ENCODE assay signal across 11 cellular contexts in genomic region chr16:27698266-27698665, GRCh38.
DNase-seq lines count a peak whose midpoint lies in the region; ATAC-seq, FAIRE-seq and TF ChIP-seq lines count a peak whose summit lies in the region.
"Had no signal": no experiment of that assay in that cellular context is flagged by ENCODE, and none has a peak within 500 bp of the region (broad histone marks: within the 10 kb centered on the region; RNA-seq: fewer than 3 reads in every experiment).

No MANE protein-coding gene starts in this region.

- no peaks in the 10 kb centered on the region for H3K9me2 ChIP-seq in MM.1S (replicated peaks; ENCODE audit: insufficient read depth, low read length)

- H3K9ac ChIP-seq in MM.1S (ENCODE audit: low read length) (no peak overlapping the region), endodermal cell (ENCODE audit: extremely low read depth, low read length, poor library complexity, severe bottlenecking) (no peak overlapping the region)
- H3K9ac ChIP-seq: BLaER1 treated with 17β-estradiol and CSF1 and Interleukin-3, amounts not matched to agents 10 nM and 100 nM had no signal

- H3K9me3 Mint-ChIP-seq in endodermal cell = peaks cover 3% of the 10 kb centered on the region

- H4K20me1 ChIP-seq in MM.1S (ENCODE audit: insufficient read depth, low read length) = no peaks in the 10 kb centered on the region
- H4K20me1 ChIP-seq: BLaER1 treated with 17β-estradiol and CSF1 and Interleukin-3, amounts not matched to agents 10 nM and 100 nM had no signal

- no peaks in the 10 kb centered on the region for H3K79me2 ChIP-seq in MM.1S (ENCODE audit: low read length)

- H3K4me1 ChIP-seq in MM.1S (ENCODE audit: low read length) (no peaks in the 10 kb centered on the region; the same call in 1 of the 2 replicates), endodermal cell (ENCODE audit: control insufficient read depth, insufficient read depth, low read length) (no peaks in the 10 kb centered on the region), small intestine (ENCODE audit: control insufficient read depth in 2 of 2, insufficient read depth in 1 of 2, low read depth in 1 of 2, low read length in 1 of 2) (no peaks in the 10 kb centered on the region), gastrocnemius medialis (no peaks in the 10 kb centered on the region)

- no peak for TF ChIP-seq POLR2A in gastrocnemius medialis (IDR thresholded peaks at IDR 0.05)

- H3K4me1 Mint-ChIP-seq in endodermal cell = no peaks in the 10 kb centered on the region

- WGBS in endodermal cell (ENCODE audit: insufficient coverage in 1 of 2, insufficient read length in 1 of 2), 2 experiments = 35 to 47% methylated on average over 6 to 14 of the region's 14 CpGs
- WGBS in small intestine, 3 donors = 74 to 89% (median 78%) methylated on average over 14 of the region's 14 CpGs

- H2AFZ ChIP-seq in MM.1S (ENCODE audit: low read length) = no peak overlapping the region

- H3K36me3 ChIP-seq in MM.1S (replicated peaks; ENCODE audit: insufficient read depth, low read length) (no peaks in the 10 kb centered on the region), endodermal cell (ENCODE audit: control insufficient read depth, insufficient read depth, low read length) (peaks cover 13% of the 10 kb centered on the region), small intestine (ENCODE audit: control insufficient read depth in 2 of 2, insufficient read depth in 2 of 2, low read length in 2 of 2) (no peaks in the 10 kb centered on the region), gastrocnemius medialis (peaks cover 0 to 4% of the 10 kb centered on the region in 2 donors)

- H3K36me3 Mint-ChIP-seq in endodermal cell (ENCODE audit: low read depth) = peaks cover 24% of the 10 kb centered on the region

- TF ChIP-seq CTCF in MM.1S (IDR thresholded peaks at IDR 0.05; ENCODE audit: low read length) = peak; percentile 34
- TF ChIP-seq CTCF in endodermal cell (conservative IDR thresholded peaks at IDR 0.05) = peak; percentile 91
- TF ChIP-seq CTCF in gastrocnemius medialis (IDR thresholded peaks at IDR 0.05 in 4 of 5, conservative IDR thresholded peaks at IDR 0.05 in 1 of 5) = no peak

- H3K4me3 Mint-ChIP-seq in endodermal cell = no peak overlapping the region
- H3K4me3 Mint-ChIP-seq: activated naive CD8-positive, alpha-beta T cell had no signal

- peak; percentile 5 to 6 for DNase-seq in activated CD4-positive, alpha-beta T cell treated with anti-CD3 and anti-CD28 coated beads, Interleukin-2, amount 50 U/mL, for 48 hours
- DNase-seq in activated CD4-positive, alpha-beta T cell treated with anti-CD3 and anti-CD28 coated beads for 1 hour = no peak
- DNase-seq in MM.1S (no peak), endodermal cell (peak; percentile 96), small intestine (peak; percentile 17), DMS153 (lab: John Stamatoyannopoulos, UW) (no peak), gastrocnemius medialis (no peak)
- no peak for DNase-seq in central memory CD4-positive, alpha-beta T cell
- DNase-seq: NCI-H1417 had no signal

- H3K4me3 ChIP-seq in MM.1S (ENCODE audit: low read length) (no peak overlapping the region), endodermal cell (ENCODE audit: low read length) (no peak overlapping the region), small intestine (ENCODE audit: low read depth in 1 of 2, low read length in 2 of 2) (no peak overlapping the region), gastrocnemius medialis (no peak overlapping the region)
- H3K4me3 ChIP-seq: BLaER1 treated with 17β-estradiol and CSF1 and Interleukin-3, amounts not matched to agents 10 nM and 100 nM had no signal

- no peaks in the 10 kb centered on the region for H3K27me3 Mint-ChIP-seq in endodermal cell (ENCODE audit: insufficient read depth)
- H3K27me3 Mint-ChIP-seq: activated naive CD8-positive, alpha-beta T cell had no signal

- intact Hi-C loops in gastrocnemius medialis (cut with DNase I; ENCODE audit: low total_unique reads) = no loop called here

- no peak for FAIRE-seq in small intestine (lab: Jason Lieb, UNC)

- no peak overlapping the region for H3K27ac Mint-ChIP-seq in endodermal cell
- H3K27ac Mint-ChIP-seq: activated naive CD8-positive, alpha-beta T cell had no signal

- H3K27ac ChIP-seq in MM.1S (ENCODE audit: low read length) = no peak overlapping the region
- H3K27ac ChIP-seq in endodermal cell (ENCODE audit: low read depth, low read length) = no peak overlapping the region
- no peak overlapping the region for H3K27ac ChIP-seq in small intestine (ENCODE audit: low read depth in 1 of 2, low read length in 1 of 2)
- no peak overlapping the region for H3K27ac ChIP-seq in gastrocnemius medialis
- H3K27ac ChIP-seq: BLaER1 treated with 17β-estradiol and CSF1 and Interleukin-3, amounts not matched to agents 10 nM and 100 nM had no signal

- H3K4me2 ChIP-seq in MM.1S (ENCODE audit: low read depth, low read length) = no peak overlapping the region
- H3K4me2 ChIP-seq: BLaER1 treated with 17β-estradiol and CSF1 and Interleukin-3, amounts not matched to agents 10 nM and 100 nM had no signal

- in situ Hi-C loops in gastrocnemius medialis (cut with MboI; ENCODE audit: low sequenced_read_pairs in 4 of 4) = no loop called here

- no peaks in the 10 kb centered on the region for H3K9me3 ChIP-seq in MM.1S (replicated peaks; ENCODE audit: insufficient read depth, low read length)
- no peaks in the 10 kb centered on the region for H3K9me3 ChIP-seq in endodermal cell (ENCODE audit: control insufficient read depth, low read length)
- no peaks in the 10 kb centered on the region for H3K9me3 ChIP-seq in small intestine (ENCODE audit: control insufficient read depth, low read depth)
- H3K9me3 ChIP-seq in gastrocnemius medialis = no peaks in the 10 kb centered on the region
- H3K9me3 ChIP-seq: BLaER1 treated with 17β-estradiol and CSF1 and Interleukin-3, amounts not matched to agents 10 nM and 100 nM had no signal

- ATAC-seq in gastrocnemius medialis = no peak

- no peaks in the 10 kb centered on the region for H3F3A ChIP-seq in MM.1S (ENCODE audit: insufficient read depth, low read length)

- no peaks in the 10 kb centered on the region for H3K27me3 ChIP-seq in MM.1S (replicated peaks; ENCODE audit: insufficient read depth, low read length)
- H3K27me3 ChIP-seq in endodermal cell (ENCODE audit: control insufficient read depth, insufficient read depth, low read length, poor library complexity, severe bottlenecking) = no peaks in the 10 kb centered on the region
- no peaks in the 10 kb centered on the region for H3K27me3 ChIP-seq in small intestine (ENCODE audit: control insufficient read depth in 2 of 2, insufficient read depth in 2 of 2, low read length in 2 of 2)
- no peaks in the 10 kb centered on the region for H3K27me3 ChIP-seq in gastrocnemius medialis
- H3K27me3 ChIP-seq: BLaER1 treated with 17β-estradiol and CSF1 and Interleukin-3, amounts not matched to agents 10 nM and 100 nM had no signal

Comparison
In these comparisons a context has a peak if more than half of its experiments do, and no peak if none do; other contexts are left out.
1. DNase-seq: peak in activated CD4-positive, alpha-beta T cell treated with anti-CD3 and anti-CD28 coated beads, Interleukin-2, amount 50 U/mL, for 48 hours (2 of 2), endodermal cell (single experiment) and small intestine (single experiment); none in activated CD4-positive, alpha-beta T cell treated with anti-CD3 and anti-CD28 coated beads for 1 hour (single experiment), MM.1S (single experiment), DMS153 (single experiment), gastrocnemius medialis (0 of 2) and central memory CD4-positive, alpha-beta T cell (single experiment).
2. CTCF ChIP-seq: peak in MM.1S (single experiment) and endodermal cell (single experiment); none in gastrocnemius medialis (0 of 5).